9 cellular contexts compared by ENCODE assay signal in the genomic region with DNA sequence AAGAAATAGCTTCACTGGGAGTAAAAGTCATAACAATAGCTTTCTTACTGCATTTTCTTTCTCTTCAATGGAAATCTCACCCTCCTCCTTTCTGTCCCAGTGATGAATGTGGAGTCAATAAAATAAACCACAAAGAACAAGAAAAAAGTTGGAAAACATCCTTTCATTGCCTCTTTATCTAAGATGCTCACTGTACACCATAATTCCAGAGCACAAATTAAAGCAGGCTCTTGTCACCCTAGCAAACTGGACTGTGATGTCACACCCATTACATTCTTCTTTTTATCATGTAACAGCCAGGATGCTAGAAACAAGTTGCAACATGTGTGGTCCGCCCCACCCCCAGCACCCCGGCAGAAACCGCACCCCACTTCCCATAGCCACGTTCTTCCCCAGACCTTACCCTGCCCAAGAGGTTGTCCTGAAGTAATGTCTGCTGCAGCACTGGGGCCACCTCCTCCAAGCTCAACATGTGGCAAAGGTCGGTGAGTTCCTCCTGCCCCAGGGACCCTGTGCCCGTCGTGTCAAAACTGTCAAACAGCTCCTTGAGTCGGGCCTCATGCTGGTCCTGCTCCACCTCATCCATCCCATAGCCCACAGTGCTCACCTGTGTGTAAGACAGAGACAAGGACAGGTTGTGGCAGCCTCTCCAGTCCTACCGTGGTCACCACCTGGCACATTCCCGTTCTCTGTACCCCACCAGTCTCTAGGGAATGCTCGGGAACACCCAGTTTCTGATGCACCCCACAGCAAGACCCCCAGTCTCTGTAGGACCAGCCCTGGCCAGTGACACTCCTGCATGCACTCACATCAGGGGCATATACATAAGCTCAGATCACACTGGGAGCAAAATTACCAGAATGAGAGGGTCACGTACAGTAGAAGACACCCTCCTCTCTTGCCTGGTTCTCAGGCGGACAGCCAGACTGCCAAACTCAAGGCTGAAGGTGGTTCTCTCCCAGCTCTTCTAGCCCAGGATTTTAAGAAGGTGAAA. TPM values are rescaled to one million over a fixed set of nuclear protein-coding genes. Genes with fewer than 3 reads are reported as not detected.
DNase-seq lines count a peak whose midpoint lies in the region; ATAC-seq, FAIRE-seq and TF ChIP-seq lines count a peak whose summit lies in the region.
"Had no signal": no experiment of that assay in that cellular context is flagged by ENCODE, and none has a peak within 500 bp of the region (broad histone marks: within the 10 kb centered on the region; RNA-seq: fewer than 3 reads in every experiment).

No MANE protein-coding gene starts in this region.

- H3K27me3 ChIP-seq in SU-DHL-6 (ENCODE audit: low read length) (no peaks in the 10 kb centered on the region), bronchial epithelial cell (ENCODE audit: control insufficient read depth, insufficient read depth, low read length) (no peaks in the 10 kb centered on the region), vagina (no peaks in the 10 kb centered on the region), suprapubic skin (no peaks in the 10 kb centered on the region)

- TF ChIP-seq EP300 in suprapubic skin (IDR thresholded peaks at IDR 0.05), result no peak

- H3K9me3 ChIP-seq in SU-DHL-6 (ENCODE audit: insufficient read depth, low read length) (no peaks in the 10 kb centered on the region), vagina (no peaks in the 10 kb centered on the region), suprapubic skin (no peaks in the 10 kb centered on the region)

- H3K9ac ChIP-seq in SU-DHL-6 (ENCODE audit: low read length), result peak overlapping the region; percentile 56

- peaks cover 98% of the 10 kb centered on the region for H3K79me2 ChIP-seq in SU-DHL-6 (ENCODE audit: insufficient read depth, low read length)

- H4K20me1 ChIP-seq in SU-DHL-6 (ENCODE audit: low read depth, low read length), result no peaks in the 10 kb centered on the region

- H3K4me3 ChIP-seq in SU-DHL-6 (ENCODE audit: insufficient read depth, low read length, poor library complexity, severe bottlenecking) (peak overlapping the region; percentile 41), bronchial epithelial cell (ENCODE audit: low read depth, low read length) (no peak overlapping the region), vagina (no peak overlapping the region), suprapubic skin (no peak overlapping the region)

- FAIRE-seq in bronchial epithelial cell (lab: Jason Lieb, UNC), result no peak

- H3K27ac ChIP-seq in SU-DHL-6 (ENCODE audit: low read depth, low read length) (peak overlapping the region; percentile 87), vagina (no peak overlapping the region), suprapubic skin (no peak overlapping the region)

- peak overlapping the region; percentile 89 for H3K4me2 ChIP-seq in SU-DHL-6 (ENCODE audit: low read depth, low read length, poor library complexity, severe bottlenecking)

- WGBS in suprapubic skin, result 46% methylated on average over 13 of the region's 13 CpGs

- TF ChIP-seq CTCF in SU-DHL-6 (IDR thresholded peaks at IDR 0.05; ENCODE audit: insufficient read depth, low read length, poor library complexity, severe bottlenecking) (no peak), bronchial epithelial cell (IDR thresholded peaks at IDR 0.05; ENCODE audit: insufficient read depth, low read length, severe bottlenecking) (no peak), vagina (IDR thresholded peaks at IDR 0.05) (no peak), suprapubic skin (IDR thresholded peaks at IDR 0.05) (no peak)

- H3F3A ChIP-seq in SU-DHL-6 (ENCODE audit: insufficient read depth), result peaks cover 56% of the 10 kb centered on the region

- TF ChIP-seq POLR2A in vagina (IDR thresholded peaks at IDR 0.05) (no peak), suprapubic skin (IDR thresholded peaks at IDR 0.05) (no peak)

- H3K36me3 ChIP-seq in SU-DHL-6 (ENCODE audit: low read length) (peaks cover 19% of the 10 kb centered on the region), bronchial epithelial cell (ENCODE audit: control insufficient read depth, insufficient read depth, low read length) (peaks cover 2% of the 10 kb centered on the region), vagina (no peaks in the 10 kb centered on the region), suprapubic skin (no peaks in the 10 kb centered on the region)

- intact Hi-C loops in vagina (cut with DNase I), result no loop called here

- peak; percentile 75 for DNase-seq in bronchial epithelial cell (ENCODE audit: low read depth)
- peak; percentile 21 for DNase-seq in stimulated activated CD8-positive, alpha-beta memory T cell treated with anti-CD3 and anti-CD28 coated beads, Interleukin-12 subunit alpha, Interleukin-12 subunit beta, amount 100 ng/mL, for 1 hour (ENCODE audit: low read depth)
- DNase-seq in vagina (ENCODE audit: extremely low spot score in 2 of 2), result no peak
- DNase-seq in suprapubic skin (ENCODE audit: low spot score in 2 of 2), result no peak
- DNase-seq in DMS79 treated with DMSO at 0.1 percent for 48 hours (lab: John Stamatoyannopoulos, UW), result no peak
- DNase-seq: H7 had no signal

- H3K4me1 ChIP-seq in vagina (peaks cover 39% of the 10 kb centered on the region), suprapubic skin (peaks cover 41% of the 10 kb centered on the region)

- ATAC-seq in GM21515 (IDR thresholded peaks at IDR 0.05; ENCODE audit: unreplicated experiment) (peak; percentile 28), HG02981 (IDR thresholded peaks at IDR 0.05; ENCODE audit: unreplicated experiment) (no peak)

- H2AFZ ChIP-seq in SU-DHL-6 (ENCODE audit: low read depth, low read length, severe bottlenecking), result no peak overlapping the region

- no peaks in the 10 kb centered on the region for H3K9me2 ChIP-seq in SU-DHL-6 (replicated peaks; ENCODE audit: insufficient read depth, low read length)

RNA-seq across cellular contexts. Expression of gene NIN, which starts 9.2 kb away (rescaled TPM):
- total RNA-seq in bronchial epithelial cell (16.8 and 26.8 TPM in 2 replicates), vagina (29.5 TPM), suprapubic skin (10 to 100 TPM; 22.7 to 48.2 (median 36.8) TPM)

RNA-seq across cellular contexts. Expression of gene ABHD12B, which starts 50.1 kb away (rescaled TPM):
- total RNA-seq in bronchial epithelial cell, result not detected in 2 replicates
- not detected for total RNA-seq in vagina
- total RNA-seq in suprapubic skin, result 10 to 100 TPM in 3 of 4 donors, 1 to 10 TPM in 1; 9.1 to 32.0 (median 25.2) TPM

Comparison
In these comparisons a context has a peak if more than half of its experiments do, and no peak if none do; other contexts are left out.
1. DNase-seq: peak in bronchial epithelial cell (single experiment) and stimulated activated CD8-positive, alpha-beta memory T cell treated with anti-CD3 and anti-CD28 coated beads, Interleukin-12 subunit alpha, Interleukin-12 subunit beta, amount 100 ng/mL, for 1 hour (single experiment); none in vagina (0 of 2), suprapubic skin (0 of 2) and DMS79 treated with DMSO at 0.1 percent for 48 hours (single experiment).
2. RNA of gene ABHD12B, which starts 50.1 kb away (total RNA-seq): 9.1 to 32.0 TPM in suprapubic skin; not detected in bronchial epithelial cell and not detected in vagina (single experiment); every median in the first group is over 10 times any median in the second.